Comparison of ENCODE assay signal across 13 cellular contexts in the genomic region with DNA sequence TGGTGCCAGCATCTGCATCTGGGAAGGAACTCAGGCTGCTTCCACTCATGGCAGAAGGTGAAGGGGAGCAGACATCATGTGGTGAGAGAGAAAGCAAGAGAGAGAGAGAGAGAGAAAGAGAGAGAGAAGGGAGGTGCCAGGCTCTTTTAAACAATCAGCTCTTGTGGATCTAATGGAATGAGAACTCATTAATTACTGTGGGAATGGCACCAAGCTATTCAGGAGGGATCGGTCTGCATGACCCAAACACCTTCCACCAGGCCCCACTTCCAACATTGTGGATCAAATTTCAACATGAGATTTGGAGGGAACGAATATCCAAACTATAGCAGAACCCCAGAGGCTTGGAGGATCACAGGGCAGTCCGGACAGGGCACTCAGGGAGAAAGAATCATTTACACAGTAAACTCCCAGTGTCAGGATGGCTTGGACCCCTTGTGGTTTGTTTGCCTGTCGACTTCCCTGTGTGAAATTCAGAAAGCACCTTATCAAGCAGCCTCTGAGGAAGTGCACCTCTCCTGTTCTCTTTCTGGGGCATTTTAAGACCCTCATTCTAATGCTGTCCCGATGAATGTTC.
"Had no signal": no experiment of that assay in that cellular context is flagged by ENCODE, and none has a peak within 500 bp of the region (broad histone marks: within the 10 kb centered on the region; RNA-seq: fewer than 3 reads in every experiment).

No MANE protein-coding gene starts in this region.

- H3K4me3 ChIP-seq: colonic mucosa, stomach, thoracic aorta had no signal

- H3K36me3 ChIP-seq: colonic mucosa, stomach, thoracic aorta had no signal

- H3K4me1 Mint-ChIP-seq: naive thymus-derived CD4-positive, alpha-beta T cell had no signal

- H3K27me3 ChIP-seq: colonic mucosa, stomach had no signal

- H3K27ac Mint-ChIP-seq: naive thymus-derived CD4-positive, alpha-beta T cell had no signal

- H3K4me3 Mint-ChIP-seq: naive thymus-derived CD4-positive, alpha-beta T cell had no signal

- H3K9me3 ChIP-seq: colonic mucosa, stomach, thoracic aorta had no signal

- ATAC-seq: foreskin keratinocyte; left colon; naive thymus-derived CD4-positive, alpha-beta T cell; right cardiac atrium had no signal

- H3K27ac ChIP-seq: colonic mucosa, foreskin keratinocyte, stomach, thoracic aorta had no signal

- H3K4me1 ChIP-seq: colonic mucosa, foreskin keratinocyte, stomach had no signal

- H3K36me3 Mint-ChIP-seq: naive thymus-derived CD4-positive, alpha-beta T cell had no signal

- DNase-seq: colonic mucosa; dermis blood vessel endothelial cell; erythroblast; left colon; naive thymus-derived CD4-positive, alpha-beta T cell; right cardiac atrium; small intestine; stimulated activated CD4-positive, alpha-beta T cell treated with anti-CD3 and anti-CD28 coated beads, Interleukin-12 subunit alpha, Interleukin-12 subunit beta, amount 100 ng/mL, for 4 hours; stimulated activated naive CD4-positive, alpha-beta T cell; stomach; substantia nigra had no signal
